In genomic region chr10:33643042-33643441, GRCh38 we compare ENCODE assay signal across 21 cellular contexts.
DNase-seq lines count a peak whose midpoint lies in the region; ATAC-seq and TF ChIP-seq lines count a peak whose summit lies in the region.
"Had no signal": no experiment of that assay in that cellular context is flagged by ENCODE, and none has a peak within 500 bp of the region (broad histone marks: within the 10 kb centered on the region; RNA-seq: fewer than 3 reads in every experiment).

No MANE protein-coding gene starts in this region.

- TF ChIP-seq CTCF in epithelial cell of esophagus (IDR thresholded peaks at IDR 0.05; ENCODE audit: insufficient read depth, low read depth, low read length, missing control alignments): no peak

- no peak overlapping the region for H3K4me3 ChIP-seq in epithelial cell of esophagus (ENCODE audit: low read length)
- H3K4me3 ChIP-seq: BLaER1, skin epidermis, thoracic aorta had no signal

- no peak for ATAC-seq in GM18498 (IDR thresholded peaks at IDR 0.05; ENCODE audit: unreplicated experiment)
- ATAC-seq in HG02763 (IDR thresholded peaks at IDR 0.05; ENCODE audit: unreplicated experiment): no peak
- ATAC-seq in GM18520 (IDR thresholded peaks at IDR 0.05; ENCODE audit: unreplicated experiment): no peak
- no peak for ATAC-seq in GM19328 (IDR thresholded peaks at IDR 0.05; ENCODE audit: unreplicated experiment)
- ATAC-seq: activated CD8-positive, alpha-beta T cell treated with anti-CD3 and anti-CD28 coated beads for 36 hours; activated T-cell treated with anti-CD3 and anti-CD28 coated beads, Interleukin-2, amount 50 U/mL, for 72 hours; left cardiac atrium; T-cell had no signal

- DNase-seq in Daoy (ENCODE audit: low read depth) (peak; percentile 29), RKO (ENCODE audit: low spot score) (peak; percentile 40), epithelial cell of esophagus (ENCODE audit: low read depth) (peak; percentile 67), non-pigmented ciliary epithelial cell (ENCODE audit: low read depth) (peak; percentile 49)
- DNase-seq: activated CD8-positive, alpha-beta T cell treated with anti-CD3 and anti-CD28 coated beads for 36 hours; activated T-cell treated with anti-CD3 and anti-CD28 coated beads, Interleukin-2, amount 50 U/mL, for 72 hours; DMS 273 treated with DMSO at 0.1 percent for 48 hours; hippocampal formation; left cardiac atrium; NCI-H774; RPMI8226; stimulated activated CD4-positive, alpha-beta T cell treated with anti-CD3 and anti-CD28 coated beads, Interleukin-4, amount 100 ng/mL, for 4 hours; T-cell; WERI-Rb-1 had no signal
